ENCODE assay signal across 14 cellular contexts in the genomic region with DNA sequence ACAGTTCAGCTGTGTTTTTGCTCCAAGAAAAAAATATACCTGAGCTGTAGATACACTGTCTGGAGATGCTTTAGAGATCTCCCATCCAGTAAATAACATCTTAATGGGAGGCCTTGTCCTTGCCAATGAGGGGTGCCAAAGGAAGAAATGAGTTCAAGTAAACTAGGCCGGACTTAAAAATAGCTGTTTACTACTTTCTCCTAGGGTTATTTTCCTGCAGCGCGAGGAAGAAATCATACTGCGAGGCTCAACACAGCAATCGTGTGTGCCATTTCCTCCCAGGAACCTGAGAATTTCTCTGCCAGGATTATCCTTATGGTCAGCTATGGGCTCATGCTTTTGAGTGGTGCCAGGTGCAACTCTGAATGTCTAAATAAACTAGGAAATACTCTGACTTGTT.
DNase-seq lines count a peak whose midpoint lies in the region; ATAC-seq lines count a peak whose summit lies in the region.
"Had no signal": no experiment of that assay in that cellular context is flagged by ENCODE, and none has a peak within 500 bp of the region (broad histone marks: within the 10 kb centered on the region; RNA-seq: fewer than 3 reads in every experiment).

No MANE protein-coding gene starts in this region.

- ATAC-seq in HG03442 (IDR thresholded peaks at IDR 0.05; ENCODE audit: unreplicated experiment): no peak

- DNase-seq in NCI-H510A treated with DMSO at 0.1 percent for 48 hours (lab: John Stamatoyannopoulos, UW) (peak; percentile 24), NCI-H510A (lab: John Stamatoyannopoulos, UW) (no peak), G401 (ENCODE audit: low spot score) (peak; percentile 98), NCI-H524 (lab: John Stamatoyannopoulos, UW) (peak; percentile 17 to 49), cerebellum (ENCODE audit: low spot score) (peak; percentile 81)
- no peak for DNase-seq in central memory CD4-positive, alpha-beta T cell
- no peak for DNase-seq in activated CD4-positive, alpha-beta T cell treated with anti-CD3 and anti-CD28 coated beads, Interleukin-2, amount 50 U/mL, for 1 hour
- DNase-seq: CD8-positive, alpha-beta memory T cell; H9; NCI-H1436 treated with DMSO at 0.1 percent for 48 hours; NCI-H226; NCI-H774; Right ventricle myocardium superior had no signal

- in situ Hi-C loops in G401 (cut with HindIII; ENCODE audit: low sequenced_read_pairs): no loop called here

Comparison
In these comparisons a context has a peak if more than half of its experiments do, and no peak if none do; other contexts are left out.
1. DNase-seq: peak in NCI-H510A treated with DMSO at 0.1 percent for 48 hours (single experiment), G401 (single experiment), NCI-H524 (2 of 2) and cerebellum (single experiment); none in NCI-H510A (single experiment), central memory CD4-positive, alpha-beta T cell (single experiment) and activated CD4-positive, alpha-beta T cell treated with anti-CD3 and anti-CD28 coated beads, Interleukin-2, amount 50 U/mL, for 1 hour (single experiment).